ENCODE assay signal across 15 cellular contexts in genomic region chr14:68557648-68558047, GRCh38.
DNase-seq lines count a peak whose midpoint lies in the region; ATAC-seq, FAIRE-seq and TF ChIP-seq lines count a peak whose summit lies in the region.
"Had no signal": no experiment of that assay in that cellular context is flagged by ENCODE, and none has a peak within 500 bp of the region (broad histone marks: within the 10 kb centered on the region; RNA-seq: fewer than 3 reads in every experiment).

No MANE protein-coding gene starts in this region.

- peak overlapping the region; percentile 32 for H3K4me3 Mint-ChIP-seq in type B pancreatic cell
- no peak overlapping the region for H3K4me3 Mint-ChIP-seq in activated CD8-positive, alpha-beta memory T cell treated with anti-CD3 and anti-CD28 coated beads, Interleukin-2, amount 10 ng/mL, durations not matched to agents 7 days and 5 days
- H3K4me3 Mint-ChIP-seq: CD4-positive, CD25-positive, alpha-beta regulatory T cell had no signal

- no peaks in the 10 kb centered on the region for H4K20me1 ChIP-seq in K562 (replicated peaks; ENCODE audit: control insufficient read depth, insufficient read depth, low read length)
- no peaks in the 10 kb centered on the region for H4K20me1 ChIP-seq in PC-9 (ENCODE audit: insufficient read depth)
- H4K20me1 ChIP-seq: BLaER1 treated with 17β-estradiol and CSF1 and Interleukin-3, amounts not matched to agents 10 nM and 100 nM had no signal

- H3K4me3 ChIP-seq in K562 = no peak overlapping the region
- no peak overlapping the region for H3K4me3 ChIP-seq in PC-9
- H3K4me3 ChIP-seq: BLaER1 treated with 17β-estradiol and CSF1 and Interleukin-3, amounts not matched to agents 10 nM and 100 nM had no signal

- H3K27ac Mint-ChIP-seq in type B pancreatic cell = peak overlapping the region; percentile 75
- no peak overlapping the region for H3K27ac Mint-ChIP-seq in activated CD8-positive, alpha-beta memory T cell treated with anti-CD3 and anti-CD28 coated beads, Interleukin-2, amount 10 ng/mL, durations not matched to agents 7 days and 5 days

- H3K9me1 ChIP-seq in K562 (ENCODE audit: control insufficient read depth, insufficient read depth, low read length) = no peaks in the 10 kb centered on the region

- intact Hi-C loops in K562 (cut with micrococcal nuclease) (no loop called here), PC-9 (cut with micrococcal nuclease; ENCODE audit: unreplicated experiment) (no loop called here)

- in situ Hi-C loops in KBM-7 (cut with MboI; ENCODE audit: low pct_unique_long_range_greater_than_20kb, low sequenced_read_pairs) = no loop called here
- in situ Hi-C loops in K562 (cut with MboI) = no loop called here

- no peak for TF ChIP-seq EP300 in K562 (IDR thresholded peaks at IDR 0.05; ENCODE audit: low read length)

- H3F3A ChIP-seq in PC-9 (ENCODE audit: insufficient read depth, low read depth) = peaks cover 36% of the 10 kb centered on the region

- H3K36me3 ChIP-seq in K562 (ENCODE audit: control insufficient read depth, insufficient read depth, low read length) (no peaks in the 10 kb centered on the region), PC-9 (ENCODE audit: low read depth) (peaks cover 51% of the 10 kb centered on the region)

- H3K79me2 ChIP-seq in K562 (ENCODE audit: control insufficient read depth, insufficient read depth, low read length) (no peaks in the 10 kb centered on the region), PC-9 (ENCODE audit: low read depth) (peaks cover 93% of the 10 kb centered on the region)

- no peak for TF ChIP-seq RAD21 in K562 (CRISPR knock-in tag; conservative IDR thresholded peaks at IDR 0.05 in 1 of 2, IDR thresholded peaks at IDR 0.05 in 1 of 2)

- POLR2A ChIA-PET in K562 (lab: Yijun Ruan, JAX) (no interaction called here), PC-9 (lab: Charles Lee; ENCODE audit: unreplicated experiment) (no interaction called here)

- DNase-seq in KBM-7 (peak; percentile 44), K562 (ENCODE audit: extremely low read depth in 1 of 4, low spot score in 3 of 4) (no peak), lung microvascular endothelial cell (ENCODE audit: low read depth in 2 of 2) (peak; percentile 54 to 80), type B pancreatic cell (ENCODE audit: extremely low spot score, unreplicated experiment) (no peak), PC-9 (no peak), HUDEP-2 (lab: John Stamatoyannopoulos, UW; ENCODE audit: unreplicated experiment in 76 of 76) (no peak)
- DNase-seq in activated CD8-positive, alpha-beta memory T cell treated with anti-CD3 and anti-CD28 coated beads, Interleukin-2, amount 10 ng/mL, durations not matched to agents 7 days and 5 days = no peak
- DNase-seq: ACHN, DMS53 had no signal

- H3K4me1 ChIP-seq in K562 (replicated peaks in 1 of 2; ENCODE audit: control insufficient read depth in 2 of 2, insufficient read depth in 2 of 2, low read length in 2 of 2) (no peaks in the 10 kb centered on the region; a peak in 1 of 5 replicates), PC-9 (replicated peaks; ENCODE audit: insufficient read depth) (peaks cover 69% of the 10 kb centered on the region)

- H3K27me3 Mint-ChIP-seq in type B pancreatic cell = no peaks in the 10 kb centered on the region
- no peaks in the 10 kb centered on the region for H3K27me3 Mint-ChIP-seq in activated CD8-positive, alpha-beta memory T cell treated with anti-CD3 and anti-CD28 coated beads, Interleukin-2, amount 10 ng/mL, durations not matched to agents 7 days and 5 days
- H3K27me3 Mint-ChIP-seq: CD4-positive, CD25-positive, alpha-beta regulatory T cell had no signal

- no peak overlapping the region for H3K27ac ChIP-seq in K562 (ENCODE audit: extremely low read depth, low read depth, low read length)
- no peak overlapping the region for H3K27ac ChIP-seq in PC-9

- H3K4me1 Mint-ChIP-seq in type B pancreatic cell (ENCODE audit: unreplicated experiment) = peaks cover 46% of the 10 kb centered on the region
- H3K4me1 Mint-ChIP-seq in activated CD8-positive, alpha-beta memory T cell treated with anti-CD3 and anti-CD28 coated beads, Interleukin-2, amount 10 ng/mL, durations not matched to agents 7 days and 5 days = no peaks in the 10 kb centered on the region

- BruUV-seq in K562 (replicated peaks; lab: Mats Ljungman, UMichigan) (no TSS peak), PC-9 (replicated peaks; lab: Mats Ljungman, UMichigan) (no TSS peak)

- no peaks in the 10 kb centered on the region for H3K9me2 ChIP-seq in PC-9 (ENCODE audit: insufficient read depth)

- H3K9ac ChIP-seq in K562 (ENCODE audit: insufficient read depth in 1 of 2, low read depth in 2 of 2, low read length in 2 of 2) = no peak overlapping the region
- H3K9ac ChIP-seq: BLaER1 treated with 17β-estradiol and CSF1 and Interleukin-3, amounts not matched to agents 10 nM and 100 nM had no signal

- H3K27me3 ChIP-seq in K562 (ENCODE audit: control insufficient read depth in 2 of 2, insufficient read depth in 2 of 2, low read length in 2 of 2) (peaks cover 0 to 10% of the 10 kb centered on the region in 2 experiments; a peak in 2 of 5 replicates), PC-9 (ENCODE audit: insufficient read depth, low read depth) (no peaks in the 10 kb centered on the region)
- H3K27me3 ChIP-seq: BLaER1 treated with 17β-estradiol and CSF1 and Interleukin-3, amounts not matched to agents 10 nM and 100 nM had no signal

- WGBS in K562 (ENCODE audit: insufficient coverage, low coverage, missing lambda C conversion rate) = 10% methylated on average over 2 of the region's 2 CpGs

- no peak for TF ChIP-seq CTCF in K562 (IDR thresholded peaks at IDR 0.05 in 2 of 3, conservative IDR thresholded peaks at IDR 0.05 in 1 of 3; ENCODE audit: insufficient read depth in 2 of 3, low read depth in 1 of 3, low read length in 3 of 3)
- TF ChIP-seq CTCF in type B pancreatic cell (conservative IDR thresholded peaks at IDR 0.05) = no peak
- no peak for TF ChIP-seq CTCF in PC-9 (conservative IDR thresholded peaks at IDR 0.05)

- H3K4me2 ChIP-seq in K562 (ENCODE audit: insufficient read depth, low read length) (no peak overlapping the region), PC-9 (no peak overlapping the region)

- peaks cover 26% of the 10 kb centered on the region for H3K36me3 Mint-ChIP-seq in type B pancreatic cell
- no peaks in the 10 kb centered on the region for H3K36me3 Mint-ChIP-seq in activated CD8-positive, alpha-beta memory T cell treated with anti-CD3 and anti-CD28 coated beads, Interleukin-2, amount 10 ng/mL, durations not matched to agents 7 days and 5 days

- CTCF ChIA-PET in K562 (lab: Yijun Ruan, JAX; ENCODE audit: low intra/inter-chr PET ratio) = no interaction called here
- CTCF ChIA-PET in PC-9 (lab: Charles Lee) = no interaction called here
- CTCF ChIA-PET in activated CD8-positive, alpha-beta memory T cell treated with anti-CD3 and anti-CD28 coated beads, Interleukin-2, amount 10 ng/mL, durations not matched to agents 7 days and 5 days (lab: Charles Lee) = no interaction called here

- H3K9me3 ChIP-seq in K562 (replicated peaks; ENCODE audit: control insufficient read depth, insufficient read depth, low read depth, low read length) (no peaks in the 10 kb centered on the region), PC-9 (ENCODE audit: insufficient read depth, low read depth) (peaks cover 3% of the 10 kb centered on the region; the same call in 1 of the 2 replicates)

- H2AFZ ChIP-seq in K562 (ENCODE audit: low read depth, low read length) = no peak overlapping the region
- H2AFZ ChIP-seq in PC-9 = no peak overlapping the region

- ATAC-seq in K562 (no peak), HG02623 (IDR thresholded peaks at IDR 0.05; ENCODE audit: unreplicated experiment) (no peak)
- ATAC-seq in activated CD8-positive, alpha-beta memory T cell treated with anti-CD3 and anti-CD28 coated beads, Interleukin-2, amount 10 ng/mL, durations not matched to agents 7 days and 5 days = no peak
- ATAC-seq: HepG2 had no signal

- FAIRE-seq in K562 (lab: Jason Lieb, UNC) = no peak
- FAIRE-seq: GM18507, H54, HepG2 had no signal

- H3K9me3 Mint-ChIP-seq in type B pancreatic cell = peaks cover 12% of the 10 kb centered on the region
- H3K9me3 Mint-ChIP-seq in activated CD8-positive, alpha-beta memory T cell treated with anti-CD3 and anti-CD28 coated beads, Interleukin-2, amount 10 ng/mL, durations not matched to agents 7 days and 5 days (ENCODE audit: low read depth) = no peaks in the 10 kb centered on the region

- no peak for TF ChIP-seq POLR2A in K562 (conservative IDR thresholded peaks at IDR 0.05)

TF ChIP-seq in K562, 482 proteins besides CTCF, POLR2A, EP300 and RAD21 (continues in another document):
- TF ChIP-seq, protein P1, sequence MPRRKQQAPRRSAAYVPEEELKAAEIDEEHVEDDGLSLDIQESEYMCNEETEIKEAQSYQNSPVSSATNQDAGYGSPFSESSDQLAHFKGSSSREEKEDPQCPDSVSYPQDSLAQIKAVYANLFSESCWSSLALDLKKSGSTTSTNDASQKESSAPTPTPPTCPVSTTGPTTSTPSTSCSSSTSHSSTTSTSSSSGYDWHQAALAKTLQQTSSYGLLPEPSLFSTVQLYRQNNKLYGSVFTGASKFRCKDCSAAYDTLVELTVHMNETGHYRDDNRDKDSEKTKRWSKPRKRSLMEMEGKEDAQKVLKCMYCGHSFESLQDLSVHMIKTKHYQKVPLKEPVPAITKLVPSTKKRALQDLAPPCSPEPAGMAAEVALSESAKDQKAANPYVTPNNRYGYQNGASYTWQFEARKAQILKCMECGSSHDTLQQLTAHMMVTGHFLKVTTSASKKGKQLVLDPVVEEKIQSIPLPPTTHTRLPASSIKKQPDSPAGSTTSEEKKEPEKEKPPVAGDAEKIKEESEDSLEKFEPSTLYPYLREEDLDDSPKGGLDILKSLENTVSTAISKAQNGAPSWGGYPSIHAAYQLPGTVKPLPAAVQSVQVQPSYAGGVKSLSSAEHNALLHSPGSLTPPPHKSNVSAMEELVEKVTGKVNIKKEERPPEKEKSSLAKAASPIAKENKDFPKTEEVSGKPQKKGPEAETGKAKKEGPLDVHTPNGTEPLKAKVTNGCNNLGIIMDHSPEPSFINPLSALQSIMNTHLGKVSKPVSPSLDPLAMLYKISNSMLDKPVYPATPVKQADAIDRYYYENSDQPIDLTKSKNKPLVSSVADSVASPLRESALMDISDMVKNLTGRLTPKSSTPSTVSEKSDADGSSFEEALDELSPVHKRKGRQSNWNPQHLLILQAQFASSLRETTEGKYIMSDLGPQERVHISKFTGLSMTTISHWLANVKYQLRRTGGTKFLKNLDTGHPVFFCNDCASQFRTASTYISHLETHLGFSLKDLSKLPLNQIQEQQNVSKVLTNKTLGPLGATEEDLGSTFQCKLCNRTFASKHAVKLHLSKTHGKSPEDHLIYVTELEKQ (CRISPR knock-in tag; IDR thresholded peaks at IDR 0.05) = no peak
- peak; percentile 47 for TF ChIP-seq MEIS2 (IDR thresholded peaks at IDR 0.05; ENCODE audit: partially characterized antibody)
- no peak for TF ChIP-seq ZNF184 (CRISPR knock-in tag; IDR thresholded peaks at IDR 0.05)
- TF ChIP-seq, protein P2, sequence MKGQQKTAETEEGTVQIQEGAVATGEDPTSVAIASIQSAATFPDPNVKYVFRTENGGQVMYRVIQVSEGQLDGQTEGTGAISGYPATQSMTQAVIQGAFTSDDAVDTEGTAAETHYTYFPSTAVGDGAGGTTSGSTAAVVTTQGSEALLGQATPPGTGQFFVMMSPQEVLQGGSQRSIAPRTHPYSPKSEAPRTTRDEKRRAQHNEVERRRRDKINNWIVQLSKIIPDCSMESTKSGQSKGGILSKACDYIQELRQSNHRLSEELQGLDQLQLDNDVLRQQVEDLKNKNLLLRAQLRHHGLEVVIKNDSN (CRISPR knock-in tag; IDR thresholded peaks at IDR 0.05) = no peak
- no peak for TF ChIP-seq ZNF316 (IDR thresholded peaks at IDR 0.05)

Comparison
In these comparisons a context has a peak if more than half of its experiments do, and no peak if none do; other contexts are left out.
1. DNase-seq: peak in KBM-7 (single experiment) and lung microvascular endothelial cell (2 of 2); none in K562 (0 of 4), type B pancreatic cell (single experiment), PC-9 (0 of 2), activated CD8-positive, alpha-beta memory T cell treated with anti-CD3 and anti-CD28 coated beads, Interleukin-2, amount 10 ng/mL, durations not matched to agents 7 days and 5 days (single experiment) and HUDEP-2 (0 of 76).